In the genomic region with DNA sequence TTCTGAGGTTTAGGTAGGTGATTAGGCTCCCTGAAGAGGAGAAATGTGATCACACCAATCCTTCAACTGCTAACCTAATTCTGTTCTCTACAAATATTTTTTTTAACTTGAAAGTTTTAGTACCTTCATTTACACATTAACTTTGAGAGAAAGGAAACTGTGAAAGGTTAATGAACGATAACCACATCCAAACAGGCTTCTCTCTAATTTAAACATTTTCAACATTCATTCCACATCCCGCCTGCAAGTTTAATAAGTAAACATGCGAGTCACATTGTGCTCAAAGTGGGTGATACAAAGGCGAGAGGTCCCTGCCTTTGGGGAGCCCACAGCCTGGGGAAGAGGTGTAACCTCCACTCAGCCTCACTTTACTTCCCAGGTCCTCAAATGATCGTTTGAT, we compare ENCODE assay signal across 26 cellular contexts. TPM values are rescaled to one million over a fixed set of nuclear protein-coding genes. Genes with fewer than 3 reads are reported as not detected.
A peak's percentile ranks its signal among the peaks of the same experiment; 100 is the strongest.
DNase-seq lines count a peak whose midpoint lies in the region; ATAC-seq and TF ChIP-seq lines count a peak whose summit lies in the region.
"Had no signal": no experiment of that assay in that cellular context is flagged by ENCODE, and none has a peak within 500 bp of the region (broad histone marks: within the 10 kb centered on the region; RNA-seq: fewer than 3 reads in every experiment).

No MANE protein-coding gene starts in this region.

- BruUV-seq in PC-3 (replicated peaks; lab: Mats Ljungman, UMichigan), result no TSS peak

- no peaks in the 10 kb centered on the region for H3K27me3 Mint-ChIP-seq in neural crest cell (ENCODE audit: low read depth)

- TF ChIP-seq CTCF in PC-3 (conservative IDR thresholded peaks at IDR 0.05; ENCODE audit: low read depth, low read length), result no peak
- TF ChIP-seq CTCF in neural crest cell (conservative IDR thresholded peaks at IDR 0.05), result no peak

- H4K20me1 ChIP-seq in PC-3 (ENCODE audit: low read length), result no peaks in the 10 kb centered on the region

- H3K9me3 Mint-ChIP-seq in neural crest cell, result no peaks in the 10 kb centered on the region
- H3K9me3 Mint-ChIP-seq: activated T-cell treated with anti-CD3 and anti-CD28 coated beads, Interleukin-2, amount 50 U/mL, for 24 hours; effector memory CD8-positive, alpha-beta T cell; stimulated activated memory B cell treated with anti-CD40 and anti-IgM and Interleukin-4, amounts not matched to agents 10 μg/mL and 1 μg/mL and 100 μg/mL, for 72 hours had no signal

- DNase-seq in PC-3, result peak; percentile 25
- no peak for DNase-seq in neural crest cell (ENCODE audit: low read depth, low spot score)
- DNase-seq in T-helper 9 cell, result no peak
- no peak for DNase-seq in NCI-H2196 (lab: John Stamatoyannopoulos, UW; ENCODE audit: unreplicated experiment)
- DNase-seq in activated effector memory CD4-positive, alpha-beta T cell treated with anti-CD3 and anti-CD28 coated beads, Interleukin-2, amount 50 U/mL, for 16 hours, result no peak
- DNase-seq in NK-92 (lab: John Stamatoyannopoulos, UW; ENCODE audit: unreplicated experiment), result no peak
- DNase-seq: activated CD4-positive, alpha-beta T cell treated with anti-CD3 and anti-CD28 coated beads, Interleukin-2, amount 50 U/mL, for 48 hours; activated naive CD4-positive, alpha-beta T cell treated with anti-CD3 and anti-CD28 coated beads, Interleukin-2, amount 50 U/mL, for 16 hours; activated T-cell treated with anti-CD3 and anti-CD28 coated beads, Interleukin-2, amount 50 U/mL, for 24 hours; AML-193; Caco-2; effector memory CD8-positive, alpha-beta T cell; EL; heart left ventricle; mesendoderm; MV-4-11; NCI-H187 treated with DMSO at 0.1 percent for 48 hours; NCI-H510A treated with DMSO at 0.1 percent for 48 hours; SIG-M5 had no signal

- POLR2A ChIA-PET in PC-3 (lab: Charles Lee; ENCODE audit: unreplicated experiment), result no interaction called here

- no peaks in the 10 kb centered on the region for H3K27me3 ChIP-seq in PC-3 (ENCODE audit: low read length)
- H3K27me3 ChIP-seq: heart left ventricle had no signal

- intact Hi-C loops in PC-3 (cut with micrococcal nuclease), result loop anchor here (5.0 kb wide), 1 partner anchor 34 kb away; no protein-coding TSS in a partner anchor

- H3K4me1 Mint-ChIP-seq in neural crest cell, result no peaks in the 10 kb centered on the region

- H3K27ac ChIP-seq in PC-3 (ENCODE audit: low read length), result peak overlapping the region; percentile 31; the same call in 1 of the 2 replicates
- H3K27ac ChIP-seq: thoracic aorta, VCaP had no signal

- no peak overlapping the region for H3K4me3 ChIP-seq in PC-3 (ENCODE audit: low read length)
- H3K4me3 ChIP-seq: heart left ventricle, K562, thoracic aorta had no signal

- H3K9me3 ChIP-seq in PC-3 (ENCODE audit: low read length), result no peaks in the 10 kb centered on the region
- H3K9me3 ChIP-seq: Caco-2, heart left ventricle, thoracic aorta had no signal

- peaks cover 34% of the 10 kb centered on the region for H3K4me1 ChIP-seq in PC-3 (ENCODE audit: insufficient read depth, low read length)
- H3K4me1 ChIP-seq: Caco-2 had no signal

- CTCF ChIA-PET in PC-3 (lab: Charles Lee), result no interaction called here

- peaks cover 2% of the 10 kb centered on the region for H3K36me3 Mint-ChIP-seq in neural crest cell (ENCODE audit: low read depth)
- H3K36me3 Mint-ChIP-seq: stimulated activated memory B cell treated with anti-CD40 and anti-IgM and Interleukin-4, amounts not matched to agents 10 μg/mL and 1 μg/mL and 100 μg/mL, for 72 hours had no signal

- H3K27ac Mint-ChIP-seq in neural crest cell (ENCODE audit: unreplicated experiment), result peak overlapping the region; percentile 48
- H3K27ac Mint-ChIP-seq: activated T-cell treated with anti-CD3 and anti-CD28 coated beads, Interleukin-2, amount 50 U/mL, for 24 hours; effector memory CD8-positive, alpha-beta T cell; stimulated activated memory B cell treated with anti-CD40 and anti-IgM and Interleukin-4, amounts not matched to agents 10 μg/mL and 1 μg/mL and 100 μg/mL, for 72 hours had no signal

- ATAC-seq in GM19043 (IDR thresholded peaks at IDR 0.05; ENCODE audit: low read depth, unreplicated experiment), result peak; percentile 57
- ATAC-seq in HG02759 (IDR thresholded peaks at IDR 0.05; ENCODE audit: unreplicated experiment), result peak; percentile 56
- no peak; the same call in 1 of the 2 replicates for ATAC-seq in PC-3
- ATAC-seq: effector memory CD8-positive, alpha-beta T cell; heart left ventricle; K562; stimulated activated memory B cell treated with anti-CD40 and anti-IgM and Interleukin-4, amounts not matched to agents 10 μg/mL and 1 μg/mL and 100 μg/mL, for 72 hours had no signal

- H3F3A ChIP-seq in PC-3 (ENCODE audit: low read length, unreplicated experiment), result no peaks in the 10 kb centered on the region

- H3K9me2 ChIP-seq in PC-3 (replicated peaks; ENCODE audit: low read length), result no peaks in the 10 kb centered on the region

- no peaks in the 10 kb centered on the region for H3K36me3 ChIP-seq in PC-3 (ENCODE audit: low read depth, low read length)
- H3K36me3 ChIP-seq: thoracic aorta had no signal

- no peaks in the 10 kb centered on the region for H3K79me2 ChIP-seq in PC-3 (ENCODE audit: low read length)

- no peak overlapping the region for H3K4me2 ChIP-seq in PC-3 (ENCODE audit: low read length)

- no peak overlapping the region for H3K9ac ChIP-seq in PC-3 (ENCODE audit: low read length)

- no peak overlapping the region for H2AFZ ChIP-seq in PC-3 (ENCODE audit: low read length)

- no peak overlapping the region for H3K4me3 Mint-ChIP-seq in neural crest cell
- H3K4me3 Mint-ChIP-seq: activated T-cell treated with anti-CD3 and anti-CD28 coated beads, Interleukin-2, amount 50 U/mL, for 24 hours; effector memory CD8-positive, alpha-beta T cell; stimulated activated memory B cell treated with anti-CD40 and anti-IgM and Interleukin-4, amounts not matched to agents 10 μg/mL and 1 μg/mL and 100 μg/mL, for 72 hours had no signal

RNA-seq across cellular contexts. Expression of a gene that starts 47.7 kb away (rescaled TPM):
- total RNA-seq in PC-3 (2014; rRNA removed) (8.9 and 10.6 TPM in 2 replicates), neural crest cell (29.8 and 33.7 TPM in 2 replicates)
- total RNA-seq: K562; T-helper 1 cell treated with Interleukin-12 subunit alpha and Interleukin-12 subunit beta and Interleukin-4 antibody, amounts not matched to agents 30 ng/mL and 1 ng/mL, for 36 hours had no signal
